Comparison of ENCODE assay signal across 25 cellular contexts in genomic region chr6:101275251-101275650, GRCh38.
"Had no signal": no experiment of that assay in that cellular context is flagged by ENCODE, and none has a peak within 500 bp of the region (broad histone marks: within the 10 kb centered on the region; RNA-seq: fewer than 3 reads in every experiment).

No MANE protein-coding gene starts in this region.

- H3K4me3 ChIP-seq: neural progenitor cell, pancreas, prostate gland, right lobe of liver, sigmoid colon, suprapubic skin, testis, tibial artery, upper lobe of left lung, vagina had no signal

- ATAC-seq: naive thymus-derived CD4-positive, alpha-beta T cell; natural killer cell; pancreas; right cardiac atrium; right lobe of liver; stimulated activated effector memory CD8-positive, alpha-beta T cell treated with anti-CD3 and anti-CD28 coated beads, Interleukin-12 subunit alpha, Interleukin-12 subunit beta, amount 100 ng/mL, for 72 hours; stimulated activated naive CD8-positive, alpha-beta T cell treated with anti-CD3 and anti-CD28 coated beads, Interleukin-15, amount 100 ng/mL, for 72 hours; stimulated activated naive CD8-positive, alpha-beta T cell treated with anti-CD3 and anti-CD28 coated beads, Interleukin-15, Interleukin-2, amounts not matched to agents 100 U/mL and 50 U/mL, for 24 hours had no signal

- DNase-seq: naive thymus-derived CD4-positive, alpha-beta T cell; natural killer cell; occipital lobe; pancreas; retina; right cardiac atrium; right lobe of liver; sigmoid colon; stimulated activated CD4-positive, alpha-beta T cell treated with anti-CD3 and anti-CD28 coated beads, Interleukin-15, amount 100 ng/mL, for 24 hours; stimulated activated CD4-positive, alpha-beta T cell treated with anti-CD3 and anti-CD28 coated beads, Interleukin-2, amount 100 ng/mL, for 24 hours; stimulated activated CD4-positive, alpha-beta T cell treated with anti-CD3 and anti-CD28 coated beads, Interleukin-2, amount 100 ng/mL, for 48 hours; stimulated activated CD4-positive, alpha-beta T cell treated with anti-CD3 and anti-CD28 coated beads, Interleukin-4, amount 100 ng/mL, for 24 hours; stimulated activated naive CD4-positive, alpha-beta T cell; stimulated activated naive CD8-positive, alpha-beta T cell treated with anti-CD3 and anti-CD28 coated beads, Interleukin-15, amount 100 ng/mL, for 72 hours; stimulated activated naive CD8-positive, alpha-beta T cell treated with anti-CD3 and anti-CD28 coated beads, Interleukin-15, Interleukin-2, amounts not matched to agents 100 U/mL and 50 U/mL, for 24 hours; substantia nigra; testis; tibial artery; trophoblast cell; upper lobe of left lung had no signal
